Comparison of ENCODE assay signal across 2 cellular contexts in the genomic region with DNA sequence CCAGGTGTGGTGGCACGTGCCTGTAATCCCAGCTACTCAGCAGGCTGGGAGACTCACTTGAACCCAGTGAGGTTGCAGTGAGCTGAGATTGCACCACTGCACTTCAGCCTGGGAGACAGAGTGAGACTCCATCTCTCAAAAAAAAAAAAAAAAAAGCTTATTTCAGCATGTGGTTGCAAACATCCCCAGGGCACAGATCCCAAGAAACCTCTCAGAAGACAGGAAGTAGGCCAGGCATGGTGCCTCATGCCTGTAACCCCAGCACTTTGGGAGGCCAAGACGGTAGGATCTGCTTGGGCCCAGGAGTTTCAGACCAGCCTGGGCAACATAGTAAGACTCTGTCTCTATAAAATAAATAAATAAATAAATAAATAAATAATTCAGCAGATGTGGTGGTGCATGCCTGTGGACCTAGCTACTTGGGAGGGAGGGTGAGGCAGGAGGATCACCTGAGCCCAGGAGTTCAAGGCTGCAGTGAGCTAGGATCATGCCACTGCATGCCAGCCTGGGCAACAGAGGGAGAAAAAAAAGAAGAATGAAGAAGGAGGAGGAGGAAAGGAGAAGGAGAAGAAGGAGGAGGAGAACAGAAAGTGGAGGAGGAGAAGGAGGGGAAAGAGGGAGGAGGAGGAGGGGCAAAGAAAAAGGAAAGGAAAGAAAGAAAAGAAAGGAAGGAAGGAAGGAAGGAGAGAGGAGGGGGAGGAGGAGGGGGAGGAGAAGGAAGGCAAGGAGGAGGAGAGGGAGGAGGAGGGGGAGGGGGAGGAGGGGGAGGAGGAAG.
A peak's percentile ranks its signal among the peaks of the same experiment; 100 is the strongest.
TF ChIP-seq lines count a peak whose summit lies in the region.

No MANE protein-coding gene starts in this region.

TF ChIP-seq in IMR-90, 13 proteins besides CTCF, POLR2A, EP300 and RAD21:
- TF ChIP-seq MAZ (IDR thresholded peaks at IDR 0.05; ENCODE audit: borderline replicate concordance, low read depth, low read length) (no peak), BHLHE40 (IDR thresholded peaks at IDR 0.05; ENCODE audit: low read depth, low read length) (no peak), CEBPB (IDR thresholded peaks at IDR 0.05; ENCODE audit: low read depth, low read length) (no peak), MAFK (IDR thresholded peaks at IDR 0.05; ENCODE audit: low read depth, low read length) (no peak), NFE2L2 (IDR thresholded peaks at IDR 0.05; ENCODE audit: low read depth, low read length) (no peak), SMC3 (IDR thresholded peaks at IDR 0.05; ENCODE audit: low read depth, low read length) (no peak), FOS (IDR thresholded peaks at IDR 0.05; ENCODE audit: low read depth, low read length) (no peak), RCOR1 (IDR thresholded peaks at IDR 0.05; ENCODE audit: insufficient replicate concordance, low read length) (no peak), MXI1 (IDR thresholded peaks at IDR 0.05; ENCODE audit: borderline replicate concordance, low read depth, low read length) (no peak), ELK1 (IDR thresholded peaks at IDR 0.05; ENCODE audit: borderline replicate concordance, low read depth, low read length) (no peak), CHD1 (IDR thresholded peaks at IDR 0.05; ENCODE audit: low read depth, low read length) (no peak), RFX5 (IDR thresholded peaks at IDR 0.05; ENCODE audit: low read depth, low read length) (no peak), USF2 (IDR thresholded peaks at IDR 0.05; ENCODE audit: low read depth, low read length) (no peak)

TF ChIP-seq in WTC11, 78 proteins besides CTCF, POLR2A, EP300 and RAD21:
- TF ChIP-seq ZNF121 (CRISPR knock-in tag; IDR thresholded peaks at IDR 0.05) (no peak), NFYB (CRISPR knock-in tag; conservative IDR thresholded peaks at IDR 0.05; ENCODE audit: low read depth) (no peak), ZNF138 (CRISPR knock-in tag; conservative IDR thresholded peaks at IDR 0.05) (no peak), ZNF512 (CRISPR knock-in tag; IDR thresholded peaks at IDR 0.05; ENCODE audit: borderline replicate concordance) (0 out of 2 replicates have a peak, but pooled peaks have one; percentile 56), ZNF219 (CRISPR knock-in tag; IDR thresholded peaks at IDR 0.05; ENCODE audit: borderline replicate concordance) (no peak)
